ENCODE assay signal across 8 cellular contexts in the genomic region with DNA sequence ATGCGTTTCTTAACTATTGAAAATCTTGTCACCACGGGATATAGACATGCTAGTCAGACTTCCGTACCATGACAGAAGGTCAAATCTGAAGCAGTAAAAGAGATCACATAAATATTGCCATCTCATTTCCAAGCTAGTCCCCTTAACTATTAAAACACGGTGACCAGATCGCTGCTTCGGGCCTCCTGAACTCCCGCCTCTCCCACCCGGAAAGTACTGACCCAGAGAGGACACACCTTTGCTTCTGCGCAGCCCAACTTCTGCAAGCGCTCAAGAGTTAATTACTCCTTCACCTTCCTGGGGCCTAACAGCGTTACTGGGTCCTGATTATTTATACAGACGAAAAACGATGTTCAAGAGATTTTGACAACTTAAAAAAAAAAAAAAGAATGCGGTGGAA. TPM values are rescaled to one million over a fixed set of nuclear protein-coding genes. Genes with fewer than 3 reads are reported as not detected.
DNase-seq lines count a peak whose midpoint lies in the region; ATAC-seq and TF ChIP-seq lines count a peak whose summit lies in the region.

No MANE protein-coding gene starts in this region.

- H3K36me3 ChIP-seq in iPS-20b (ENCODE audit: insufficient read depth, low read depth, low read length) (peaks cover 21% of the 10 kb centered on the region), stomach (peaks cover 5 to 21% (median 18%) of the 10 kb centered on the region in 4 donors)

- H3K27me3 ChIP-seq in iPS-20b (ENCODE audit: insufficient read depth, low read length) (peaks cover 8% of the 10 kb centered on the region; the same call in 1 of the 2 replicates), stomach (no peaks in the 10 kb centered on the region)

- H3K9me3 Mint-ChIP-seq in activated naive CD4-positive, alpha-beta T cell treated with anti-CD3 and anti-CD28 coated beads for 36 hours: no peaks in the 10 kb centered on the region
- H3K9me3 Mint-ChIP-seq in activated CD4-positive, alpha-beta memory T cell treated with anti-CD3 and anti-CD28 coated beads, Interleukin-2, amount 10 ng/mL, durations not matched to agents 7 days and 5 days: no peaks in the 10 kb centered on the region

- H3K27ac ChIP-seq in iPS-20b (ENCODE audit: low read length): no peak overlapping the region
- peak overlapping the region; percentile 84 to 90 (median 87) for H3K27ac ChIP-seq in stomach

- peaks cover 42% of the 10 kb centered on the region for H3K27me3 Mint-ChIP-seq in activated naive CD4-positive, alpha-beta T cell treated with anti-CD3 and anti-CD28 coated beads for 36 hours (ENCODE audit: low read depth)
- peaks cover 50% of the 10 kb centered on the region for H3K27me3 Mint-ChIP-seq in activated CD4-positive, alpha-beta memory T cell treated with anti-CD3 and anti-CD28 coated beads, Interleukin-2, amount 10 ng/mL, durations not matched to agents 7 days and 5 days

- peaks cover 8% of the 10 kb centered on the region for H3K4me1 Mint-ChIP-seq in activated naive CD4-positive, alpha-beta T cell treated with anti-CD3 and anti-CD28 coated beads for 36 hours (ENCODE audit: low read depth)
- peaks cover 20% of the 10 kb centered on the region for H3K4me1 Mint-ChIP-seq in activated CD4-positive, alpha-beta memory T cell treated with anti-CD3 and anti-CD28 coated beads, Interleukin-2, amount 10 ng/mL, durations not matched to agents 7 days and 5 days

- POLR2A ChIA-PET in activated CD4-positive, alpha-beta memory T cell treated with anti-CD3 and anti-CD28 coated beads, Interleukin-2, amount 10 ng/mL, durations not matched to agents 7 days and 5 days (lab: Charles Lee): interaction anchor here (0.8 to 4.4 kb wide), 3 partner anchors 29 to 152 kb away, joined by 3 to 31 read pairs (median 5); a partner anchor contains a TSS

- peak overlapping the region; percentile 77 for H3K4me3 Mint-ChIP-seq in activated naive CD4-positive, alpha-beta T cell treated with anti-CD3 and anti-CD28 coated beads for 36 hours
- H3K4me3 Mint-ChIP-seq in activated CD4-positive, alpha-beta memory T cell treated with anti-CD3 and anti-CD28 coated beads, Interleukin-2, amount 10 ng/mL, durations not matched to agents 7 days and 5 days: peak overlapping the region; percentile 71

- H3K9ac ChIP-seq in iPS-20b (ENCODE audit: low read depth, low read length): peak overlapping the region; percentile 75; the same call in 1 of the 2 replicates

- H3K36me3 Mint-ChIP-seq in activated naive CD4-positive, alpha-beta T cell treated with anti-CD3 and anti-CD28 coated beads for 36 hours (ENCODE audit: low read depth): no peaks in the 10 kb centered on the region
- H3K36me3 Mint-ChIP-seq in activated CD4-positive, alpha-beta memory T cell treated with anti-CD3 and anti-CD28 coated beads, Interleukin-2, amount 10 ng/mL, durations not matched to agents 7 days and 5 days (ENCODE audit: low read depth): peaks cover 16% of the 10 kb centered on the region

- DNase-seq in activated naive CD4-positive, alpha-beta T cell treated with anti-CD3 and anti-CD28 coated beads for 36 hours: no peak
- no peak for DNase-seq in activated naive CD4-positive, alpha-beta T cell (lab: John Stamatoyannopoulos, UW)
- no peak for DNase-seq in activated CD4-positive, alpha-beta memory T cell treated with anti-CD3 and anti-CD28 coated beads, Interleukin-2, amount 10 ng/mL, durations not matched to agents 7 days and 5 days
- DNase-seq in stomach (no peak), SHP77 treated with DMSO at 0.1 percent for 48 hours (lab: John Stamatoyannopoulos, UW) (no peak)

- WGBS in stomach, 5 donors: 6 to 13% (median 6%) methylated on average over 13 to 14 of the region's 14 CpGs

- no peak for TF ChIP-seq CTCF in stomach (IDR thresholded peaks at IDR 0.05)

- peaks cover 16% of the 10 kb centered on the region for H3K4me1 ChIP-seq in iPS-20b (ENCODE audit: insufficient read depth, low read length)
- H3K4me1 ChIP-seq in stomach: peaks cover 38 to 68% (median 51%) of the 10 kb centered on the region in 4 donors

- TF ChIP-seq EP300 in stomach (IDR thresholded peaks at IDR 0.05): no peak

- TF ChIP-seq POLR2A in stomach (IDR thresholded peaks at IDR 0.05): no peak

- ATAC-seq in HG02571 (IDR thresholded peaks at IDR 0.05; ENCODE audit: unreplicated experiment) (no peak), HG03097 (IDR thresholded peaks at IDR 0.05; ENCODE audit: low FRiP score, unreplicated experiment) (no peak)

- H3K9me3 ChIP-seq in iPS-20b (ENCODE audit: insufficient read depth, low read depth, low read length): no peaks in the 10 kb centered on the region
- H3K9me3 ChIP-seq in stomach: no peaks in the 10 kb centered on the region

- no peak overlapping the region for H3K27ac Mint-ChIP-seq in activated naive CD4-positive, alpha-beta T cell treated with anti-CD3 and anti-CD28 coated beads for 36 hours
- H3K27ac Mint-ChIP-seq in activated CD4-positive, alpha-beta memory T cell treated with anti-CD3 and anti-CD28 coated beads, Interleukin-2, amount 10 ng/mL, durations not matched to agents 7 days and 5 days: no peak overlapping the region

- CTCF ChIA-PET in activated naive CD4-positive, alpha-beta T cell treated with anti-CD3 and anti-CD28 coated beads for 36 hours (lab: Charles Lee): interaction anchor here (0.6 to 7.8 kb wide), 7 partner anchors 19 to 197 kb away, joined by 3 to 126 read pairs (median 14); a partner anchor contains a TSS
- CTCF ChIA-PET in activated CD4-positive, alpha-beta memory T cell treated with anti-CD3 and anti-CD28 coated beads, Interleukin-2, amount 10 ng/mL, durations not matched to agents 7 days and 5 days (lab: Charles Lee): interaction anchor here (1.2 to 8.7 kb wide), 5 partner anchors 18 to 136 kb away, joined by 4 to 144 read pairs (median 7); a partner anchor contains a TSS

- H3K4me3 ChIP-seq in iPS-20b (ENCODE audit: low read length): peak overlapping the region; percentile 86
- H3K4me3 ChIP-seq in stomach: peak overlapping the region; percentile 65 to 89 (median 68)

- intact Hi-C loops in activated naive CD4-positive, alpha-beta T cell treated with anti-CD3 and anti-CD28 coated beads for 36 hours (cut with micrococcal nuclease): no loop called here
- intact Hi-C loops in stomach (cut with DNase I; ENCODE audit: low total_unique reads): loop anchor here (5.0 kb wide), 1 partner anchor 120 kb away; no protein-coding TSS in a partner anchor

RNA-seq across cellular contexts. Expression of a gene that starts 0.7 kb away (rescaled TPM):
- total RNA-seq in activated naive CD4-positive, alpha-beta T cell treated with anti-CD3 and anti-CD28 coated beads for 36 hours: under 1 TPM; 0.32 to 0.33 TPM
- total RNA-seq in activated CD4-positive, alpha-beta memory T cell treated with anti-CD3 and anti-CD28 coated beads, Interleukin-2, amount 10 ng/mL, durations not matched to agents 7 days and 5 days: 1 to 10 TPM; 3.2 to 4.5 TPM
- total RNA-seq in stomach: 100 to 1,000 TPM in 1 of 5 donors, 10 to 100 TPM in 4; 35.3 to 481 (median 48.1) TPM
- 10 to 100 TPM in 2 of 3 donors, 1 to 10 TPM in 1; 4.6 to 12.6 (median 10.5) TPM for polyA plus RNA-seq in stomach

RNA-seq across cellular contexts. Expression of a gene that starts 29.3 kb away (rescaled TPM):
- total RNA-seq in activated naive CD4-positive, alpha-beta T cell treated with anti-CD3 and anti-CD28 coated beads for 36 hours: 100 to 1,000 TPM; 181 to 202 TPM
- total RNA-seq in activated CD4-positive, alpha-beta memory T cell treated with anti-CD3 and anti-CD28 coated beads, Interleukin-2, amount 10 ng/mL, durations not matched to agents 7 days and 5 days: 100 to 1,000 TPM; 170 to 189 TPM
- 10 to 100 TPM in 3 of 5 donors, 1 to 10 TPM in 2; 5.3 to 39.3 (median 11.3) TPM for total RNA-seq in stomach
- 10 to 100 TPM; 44.7 to 84.2 (median 50.6) TPM for polyA plus RNA-seq in stomach

Comparison
In these comparisons a context has a peak if more than half of its experiments do, and no peak if none do; other contexts are left out.
1. RNA of a gene that starts 0.7 kb away (total RNA-seq): 35.3 to 481 TPM in stomach; 3.2 to 4.5 TPM in activated CD4-positive, alpha-beta memory T cell treated with anti-CD3 and anti-CD28 coated beads, Interleukin-2, amount 10 ng/mL, durations not matched to agents 7 days and 5 days and 0.32 to 0.33 TPM in activated naive CD4-positive, alpha-beta T cell treated with anti-CD3 and anti-CD28 coated beads for 36 hours; every median in the first group is over 4 times any median in the second.
2. RNA of a gene that starts 29.3 kb away (total RNA-seq): 181 to 202 TPM in activated naive CD4-positive, alpha-beta T cell treated with anti-CD3 and anti-CD28 coated beads for 36 hours and 170 to 189 TPM in activated CD4-positive, alpha-beta memory T cell treated with anti-CD3 and anti-CD28 coated beads, Interleukin-2, amount 10 ng/mL, durations not matched to agents 7 days and 5 days; 5.3 to 39.3 TPM in stomach; every median in the first group is over 4 times any median in the second.